Comparison of ENCODE assay signal across 11 cellular contexts in genomic region chr5:1923341-1923740, GRCh38. TPM values are rescaled to one million over a fixed set of nuclear protein-coding genes. Genes with fewer than 3 reads are reported as not detected.
"Had no signal": no experiment of that assay in that cellular context is flagged by ENCODE, and none has a peak within 500 bp of the region (broad histone marks: within the 10 kb centered on the region; RNA-seq: fewer than 3 reads in every experiment).

No MANE protein-coding gene starts in this region.

- H2AFZ ChIP-seq: GM23248 had no signal

- H3K27ac Mint-ChIP-seq: HFFc6, IgD-negative memory B cell had no signal

- ATAC-seq: HCT116, HepG2 had no signal

- H3K4me1 ChIP-seq: HAP-1 had no signal

- H3K9ac ChIP-seq: GM23248 had no signal

- H3K9me3 ChIP-seq: HAP-1 had no signal

- H3K27ac ChIP-seq: GM23248, HL-60 had no signal

- H3K4me3 Mint-ChIP-seq: HFFc6, IgD-negative memory B cell had no signal

- H3K4me3 ChIP-seq: GM23248, HAP-1 had no signal

- H3K36me3 ChIP-seq: HAP-1 had no signal

- H3K4me1 Mint-ChIP-seq: IgD-negative memory B cell had no signal

- H3K36me3 Mint-ChIP-seq: IgD-negative memory B cell had no signal

- FAIRE-seq: HepG2 had no signal

- DNase-seq: GM23248, GOT3, H7, HFFc6 had no signal

RNA-seq across cellular contexts. Expression of gene IRX4, which starts 40.6 kb away (rescaled TPM):
- total RNA-seq: GM23248, H4, HepG2, HFFc6, HT1080 had no signal
- polyA plus RNA-seq: GM23248, HepG2, IgD-negative memory B cell had no signal
